Comparison of ENCODE assay signal across 8 cellular contexts in genomic region chr5:127028822-127029457, GRCh38. TPM values are rescaled to one million over a fixed set of nuclear protein-coding genes. Genes with fewer than 3 reads are reported as not detected.
DNase-seq lines count a peak whose midpoint lies in the region; ATAC-seq and TF ChIP-seq lines count a peak whose summit lies in the region.

No MANE protein-coding gene starts in this region.

- H3K4me3 Mint-ChIP-seq in activated T-cell treated with anti-CD3 and anti-CD28 coated beads, Interleukin-2, amount 50 U/mL, for 4 hours = peak overlapping the region; percentile 89

- H3K79me2 ChIP-seq in OCI-LY3 (ENCODE audit: low read length) = peaks cover 8% of the 10 kb centered on the region; the same call in 1 of the 2 replicates
- peaks cover 26% of the 10 kb centered on the region for H3K79me2 ChIP-seq in osteoblast (ENCODE audit: insufficient read depth, low read length)

- peak overlapping the region; percentile 90 for H3K4me3 ChIP-seq in OCI-LY3 (ENCODE audit: low read length)
- H3K4me3 ChIP-seq in endocrine pancreas (ENCODE audit: control insufficient read depth, insufficient read depth, low read length) = peak overlapping the region; percentile 50
- H3K4me3 ChIP-seq in osteoblast (ENCODE audit: insufficient read depth, low read length) = peak overlapping the region; percentile 89

- no peak overlapping the region for H2AFZ ChIP-seq in OCI-LY3 (ENCODE audit: low read depth, low read length)
- no peak overlapping the region for H2AFZ ChIP-seq in osteoblast (ENCODE audit: low read length)

- H4K20me1 ChIP-seq in OCI-LY3 (ENCODE audit: insufficient read depth, low read length) = no peaks in the 10 kb centered on the region
- no peaks in the 10 kb centered on the region for H4K20me1 ChIP-seq in osteoblast (ENCODE audit: insufficient read depth, low read length)

- H3K4me1 Mint-ChIP-seq in activated T-cell treated with anti-CD3 and anti-CD28 coated beads, Interleukin-2, amount 50 U/mL, for 4 hours (ENCODE audit: low read depth) = peaks cover 19% of the 10 kb centered on the region

- no peaks in the 10 kb centered on the region for H3K36me3 ChIP-seq in OCI-LY3 (replicated peaks; ENCODE audit: low read depth, low read length)
- H3K36me3 ChIP-seq in endocrine pancreas (ENCODE audit: control insufficient read depth, insufficient read depth, low read length) = no peaks in the 10 kb centered on the region
- H3K36me3 ChIP-seq in osteoblast (ENCODE audit: insufficient read depth, low read length) = no peaks in the 10 kb centered on the region

- TF ChIP-seq CTCF in OCI-LY3 (IDR thresholded peaks at IDR 0.05; ENCODE audit: low read depth, low read length) (no peak), osteoblast (IDR thresholded peaks at IDR 0.05; ENCODE audit: extremely low read depth, low read depth, low read length) (no peak)

- H3K9me3 Mint-ChIP-seq in activated T-cell treated with anti-CD3 and anti-CD28 coated beads, Interleukin-2, amount 50 U/mL, for 4 hours = no peaks in the 10 kb centered on the region

- H3K27me3 ChIP-seq in OCI-LY3 (ENCODE audit: low read depth, low read length) = no peaks in the 10 kb centered on the region; the same call in 1 of the 2 replicates
- H3K27me3 ChIP-seq in endocrine pancreas (ENCODE audit: control insufficient read depth, insufficient read depth, low read length) = no peaks in the 10 kb centered on the region
- H3K27me3 ChIP-seq in osteoblast (ENCODE audit: insufficient read depth, low read length) = no peaks in the 10 kb centered on the region

- no peak overlapping the region for H3K27ac ChIP-seq in OCI-LY3 (ENCODE audit: low read length)
- H3K27ac ChIP-seq in osteoblast (ENCODE audit: low read depth, low read length) = no peak overlapping the region

- ATAC-seq in activated T-cell treated with anti-CD3 and anti-CD28 coated beads, Interleukin-2, amount 50 U/mL, for 4 hours = no peak
- ATAC-seq in HG02885 (IDR thresholded peaks at IDR 0.05; ENCODE audit: poor library complexity, unreplicated experiment) (no peak), GM21528 (IDR thresholded peaks at IDR 0.05; ENCODE audit: low FRiP score, unreplicated experiment) (no peak)

- H3K9ac ChIP-seq in OCI-LY3 (ENCODE audit: low read length) = peak overlapping the region; percentile 74
- no peak overlapping the region for H3K9ac ChIP-seq in endocrine pancreas (ENCODE audit: control insufficient read depth, insufficient read depth, low read length)

- DNase-seq in activated T-cell treated with anti-CD3 and anti-CD28 coated beads, Interleukin-2, amount 50 U/mL, for 4 hours = no peak
- DNase-seq in activated T-cell treated with anti-CD3 and anti-CD28 coated beads for 4 hours (no peak), osteoblast (ENCODE audit: insufficient read length, low spot score, missing footprints) (no peak)
- DNase-seq in activated CD4-positive, alpha-beta T cell treated with anti-CD3 and anti-CD28 coated beads for 4 hours = no peak

- H3K4me2 ChIP-seq in OCI-LY3 (ENCODE audit: low read length) (peak overlapping the region; percentile 87), osteoblast (ENCODE audit: insufficient read depth, low read length) (peak overlapping the region; percentile 89)

- H3K27me3 Mint-ChIP-seq in activated T-cell treated with anti-CD3 and anti-CD28 coated beads, Interleukin-2, amount 50 U/mL, for 4 hours (ENCODE audit: low read depth) = peaks cover 6% of the 10 kb centered on the region

- no peaks in the 10 kb centered on the region for H3K36me3 Mint-ChIP-seq in activated T-cell treated with anti-CD3 and anti-CD28 coated beads, Interleukin-2, amount 50 U/mL, for 4 hours (ENCODE audit: insufficient read depth)

- H3K9me3 ChIP-seq in OCI-LY3 (ENCODE audit: insufficient read depth, low read length) (no peaks in the 10 kb centered on the region), endocrine pancreas (ENCODE audit: control insufficient read depth, low read length) (no peaks in the 10 kb centered on the region), osteoblast (ENCODE audit: low read depth, low read length) (no peaks in the 10 kb centered on the region)

- H3K4me1 ChIP-seq in OCI-LY3 (ENCODE audit: low read length) (peaks cover 15% of the 10 kb centered on the region), endocrine pancreas (ENCODE audit: control insufficient read depth, insufficient read depth, low read length) (peaks cover 5% of the 10 kb centered on the region), osteoblast (ENCODE audit: insufficient read depth, low read length) (peaks cover 25% of the 10 kb centered on the region)

RNA-seq across cellular contexts. Expression of gene MARCHF3, which starts 1.4 kb away (rescaled TPM):
- 1 to 10 TPM; 2.7 to 4.2 (median 3.3) TPM for total RNA-seq in activated T-cell treated with anti-CD3 and anti-CD28 coated beads, Interleukin-2, amount 50 U/mL, for 4 hours
- 2.2 and 3.5 TPM in 2 replicates for total RNA-seq in osteoblast

RNA-seq across cellular contexts. Expression of gene C5orf63, which starts 44.4 kb away (rescaled TPM):
- 1 to 10 TPM; 5.4 to 6.9 (median 6.1) TPM for total RNA-seq in activated T-cell treated with anti-CD3 and anti-CD28 coated beads, Interleukin-2, amount 50 U/mL, for 4 hours
- total RNA-seq in osteoblast = 2.2 and 3.5 TPM in 2 replicates
